8 cellular contexts compared by ENCODE assay signal in genomic region chr15:40354408-40355171, GRCh38. TPM values are rescaled to one million over a fixed set of nuclear protein-coding genes. Genes with fewer than 3 reads are reported as not detected.
DNase-seq lines count a peak whose midpoint lies in the region; ATAC-seq and TF ChIP-seq lines count a peak whose summit lies in the region.
"Had no signal": no experiment of that assay in that cellular context is flagged by ENCODE, and none has a peak within 500 bp of the region (broad histone marks: within the 10 kb centered on the region; RNA-seq: fewer than 3 reads in every experiment).

No MANE protein-coding gene starts in this region.

- ATAC-seq in stimulated activated naive CD8-positive, alpha-beta T cell treated with anti-CD3 and anti-CD28 coated beads, Interleukin-15, Interleukin-2, amounts not matched to agents 100 U/mL and 50 U/mL, for 24 hours = no peak

- H3K27ac Mint-ChIP-seq in activated CD4-positive, alpha-beta memory T cell treated with anti-CD3 and anti-CD28 coated beads for 36 hours = no peak overlapping the region

- CTCF ChIA-PET in activated CD4-positive, alpha-beta memory T cell treated with anti-CD3 and anti-CD28 coated beads for 36 hours (lab: Charles Lee) = interaction anchor here (1.2 to 2.7 kb wide), 5 partner anchors 8 to 32 kb away, joined by 3 to 19 read pairs (median 6); no protein-coding TSS in a partner anchor

- TF ChIP-seq CTCF in C4-2B (conservative IDR thresholded peaks at IDR 0.05) (no peak; the same call in 1 of the 2 replicates), fibroblast of mammary gland (conservative IDR thresholded peaks at IDR 0.05; ENCODE audit: control insufficient read depth, insufficient read depth, low read depth, low read length) (peak; percentile 63)

- no peak overlapping the region for H3K4me3 Mint-ChIP-seq in activated CD4-positive, alpha-beta memory T cell treated with anti-CD3 and anti-CD28 coated beads for 36 hours

- H3K9me3 Mint-ChIP-seq in activated CD4-positive, alpha-beta memory T cell treated with anti-CD3 and anti-CD28 coated beads for 36 hours = no peaks in the 10 kb centered on the region

- intact Hi-C loops in activated CD4-positive, alpha-beta memory T cell treated with anti-CD3 and anti-CD28 coated beads for 36 hours (cut with micrococcal nuclease) = loop anchor here (5.0 kb wide), 1 partner anchor 32 kb away; the partner anchor contains the start of gene INAFM2

- no peak overlapping the region for H3K4me3 ChIP-seq in fibroblast of mammary gland (ENCODE audit: control insufficient read depth, low read depth, low read length)

- H3K36me3 Mint-ChIP-seq in activated CD4-positive, alpha-beta memory T cell treated with anti-CD3 and anti-CD28 coated beads for 36 hours = no peaks in the 10 kb centered on the region

- DNase-seq in NCI-H2171 (lab: John Stamatoyannopoulos, UW) (peak; percentile 90), fibroblast of mammary gland (ENCODE audit: low read depth) (peak; percentile 36), NCI-H2196 (lab: John Stamatoyannopoulos, UW; ENCODE audit: unreplicated experiment) (no peak)
- DNase-seq in stimulated activated naive CD8-positive, alpha-beta T cell treated with anti-CD3 and anti-CD28 coated beads, Interleukin-15, Interleukin-2, amounts not matched to agents 100 U/mL and 50 U/mL, for 24 hours = no peak
- DNase-seq in activated CD4-positive, alpha-beta memory T cell treated with anti-CD3 and anti-CD28 coated beads for 36 hours = no peak

- peak overlapping the region; percentile 64 for H3K27ac ChIP-seq in C4-2B
- H3K27ac ChIP-seq: epithelial cell of prostate had no signal

- peaks cover 5% of the 10 kb centered on the region for H3K4me1 Mint-ChIP-seq in activated CD4-positive, alpha-beta memory T cell treated with anti-CD3 and anti-CD28 coated beads for 36 hours (ENCODE audit: low read depth)

- no peaks in the 10 kb centered on the region for H3K27me3 Mint-ChIP-seq in activated CD4-positive, alpha-beta memory T cell treated with anti-CD3 and anti-CD28 coated beads for 36 hours

- POLR2A ChIA-PET in activated CD4-positive, alpha-beta memory T cell treated with anti-CD3 and anti-CD28 coated beads for 36 hours (lab: Charles Lee) = no interaction called here

RNA-seq across cellular contexts. Expression of gene DISP2, which starts 3.4 kb away (rescaled TPM):
- total RNA-seq in activated CD4-positive, alpha-beta memory T cell treated with anti-CD3 and anti-CD28 coated beads for 36 hours = under 1 TPM; 0.02 to 0.05 TPM

RNA-seq across cellular contexts. Expression of gene PHGR1, which starts 3.8 kb away (rescaled TPM):
- total RNA-seq in activated CD4-positive, alpha-beta memory T cell treated with anti-CD3 and anti-CD28 coated beads for 36 hours = not detected
- total RNA-seq: urinary bladder had no signal

RNA-seq across cellular contexts. Expression of gene CCDC9B, which starts 13.9 kb away (rescaled TPM):
- total RNA-seq in activated CD4-positive, alpha-beta memory T cell treated with anti-CD3 and anti-CD28 coated beads for 36 hours = 1 to 10 TPM in 1 of 2 experiments, under 1 TPM in 1; 0.53 to 1.6 TPM

RNA-seq across cellular contexts. Expression of gene KNSTRN, which starts 27.9 kb away (rescaled TPM):
- 10 to 100 TPM; 59.8 to 61.5 TPM for total RNA-seq in activated CD4-positive, alpha-beta memory T cell treated with anti-CD3 and anti-CD28 coated beads for 36 hours

RNA-seq across cellular contexts. Expression of gene INAFM2, which starts 31.1 kb away (rescaled TPM):
- 1 to 10 TPM; 6.7 to 7.4 TPM for total RNA-seq in activated CD4-positive, alpha-beta memory T cell treated with anti-CD3 and anti-CD28 coated beads for 36 hours

Comparison
In these comparisons a context has a peak if more than half of its experiments do, and no peak if none do; other contexts are left out.
1. DNase-seq: peak in NCI-H2171 (single experiment) and fibroblast of mammary gland (single experiment); none in NCI-H2196 (single experiment), stimulated activated naive CD8-positive, alpha-beta T cell treated with anti-CD3 and anti-CD28 coated beads, Interleukin-15, Interleukin-2, amounts not matched to agents 100 U/mL and 50 U/mL, for 24 hours (single experiment) and activated CD4-positive, alpha-beta memory T cell treated with anti-CD3 and anti-CD28 coated beads for 36 hours (single experiment).